ENCODE assay signal across 18 cellular contexts in genomic region chr7:124643196-124643850, GRCh38.
"Had no signal": no experiment of that assay in that cellular context is flagged by ENCODE, and none has a peak within 500 bp of the region (broad histone marks: within the 10 kb centered on the region; RNA-seq: fewer than 3 reads in every experiment).

No MANE protein-coding gene starts in this region.

- H3K27ac ChIP-seq: breast epithelium, coronary artery, epithelial cell of prostate, neural progenitor cell, prostate gland, right atrium auricular region, tibial artery had no signal

- DNase-seq: activated CD4-positive, alpha-beta memory T cell treated with anti-CD3 and anti-CD28 coated beads for 36 hours; activated naive CD4-positive, alpha-beta T cell treated with Interleukin-2 at 50 U/mL for 16 hours; activated naive CD8-positive, alpha-beta T cell treated with anti-CD3 and anti-CD28 coated beads for 36 hours; activated T-cell treated with anti-CD3 and anti-CD28 coated beads, Interleukin-2, amount 50 U/mL, for 48 hours; endodermal cell; left cardiac atrium; mesendoderm; naive thymus-derived CD4-positive, alpha-beta T cell; stimulated activated CD4-positive, alpha-beta T cell treated with anti-CD3 and anti-CD28 coated beads, Interleukin-4, amount 100 ng/mL, for 24 hours; stimulated activated naive CD4-positive, alpha-beta T cell treated with Interleukin-2 at 50 U/mL for 16 hours; T-helper 9 cell; tibial artery had no signal
